9 cellular contexts compared by ENCODE assay signal in genomic region chr15:87672309-87672897, GRCh38.
A peak's percentile ranks its signal among the peaks of the same experiment; 100 is the strongest.
DNase-seq lines count a peak whose midpoint lies in the region; ATAC-seq and TF ChIP-seq lines count a peak whose summit lies in the region.
"Had no signal": no experiment of that assay in that cellular context is flagged by ENCODE, and none has a peak within 500 bp of the region (broad histone marks: within the 10 kb centered on the region; RNA-seq: fewer than 3 reads in every experiment).

No MANE protein-coding gene starts in this region.

- H3K4me3 Mint-ChIP-seq in stimulated activated naive CD8-positive, alpha-beta T cell treated with anti-CD3 and anti-CD28 coated beads, Interleukin-15, amount 100 ng/mL, for 72 hours, result no peak overlapping the region
- H3K4me3 Mint-ChIP-seq in activated naive CD8-positive, alpha-beta T cell treated with anti-CD3 and anti-CD28 coated beads, Interleukin-2, amount 50 U/mL, for 24 hours, result no peak overlapping the region
- H3K4me3 Mint-ChIP-seq: activated naive CD8-positive, alpha-beta T cell treated with anti-CD3 and anti-CD28 coated beads, Interleukin-2, amount 10 ng/mL, durations not matched to agents 7 days and 5 days had no signal

- H3K4me3 ChIP-seq in fibroblast of pulmonary artery (replicated peaks; ENCODE audit: low read depth, low read length), result no peak overlapping the region

- TF ChIP-seq CTCF in fibroblast of pulmonary artery (IDR thresholded peaks at IDR 0.05; ENCODE audit: low read length, missing control alignments), result peak; percentile 94

- peaks cover 3% of the 10 kb centered on the region for H3K36me3 Mint-ChIP-seq in activated naive CD8-positive, alpha-beta T cell treated with anti-CD3 and anti-CD28 coated beads, Interleukin-2, amount 50 U/mL, for 24 hours (ENCODE audit: low read depth)
- H3K36me3 Mint-ChIP-seq: activated naive CD8-positive, alpha-beta T cell treated with anti-CD3 and anti-CD28 coated beads, Interleukin-2, amount 10 ng/mL, durations not matched to agents 7 days and 5 days had no signal

- peak; percentile 32 for DNase-seq in GM04504 (ENCODE audit: low read depth)
- DNase-seq in OCI-M1 (lab: John Stamatoyannopoulos, UW), result peak; percentile 24
- DNase-seq in fibroblast of pulmonary artery (ENCODE audit: low read depth), result peak; percentile 59
- peak; percentile 21 for DNase-seq in renal cortical epithelial cell (ENCODE audit: low read depth)
- DNase-seq in stimulated activated naive CD8-positive, alpha-beta T cell treated with anti-CD3 and anti-CD28 coated beads, Interleukin-15, amount 100 ng/mL, for 72 hours, result no peak
- DNase-seq in activated naive CD8-positive, alpha-beta T cell treated with anti-CD3 and anti-CD28 coated beads, Interleukin-2, amount 50 U/mL, for 24 hours, result no peak
- DNase-seq: activated naive CD8-positive, alpha-beta T cell treated with anti-CD3 and anti-CD28 coated beads, Interleukin-2, amount 10 ng/mL, durations not matched to agents 7 days and 5 days had no signal

- H3K27ac Mint-ChIP-seq in stimulated activated naive CD8-positive, alpha-beta T cell treated with anti-CD3 and anti-CD28 coated beads, Interleukin-15, amount 100 ng/mL, for 72 hours, result no peak overlapping the region
- H3K27ac Mint-ChIP-seq in activated naive CD8-positive, alpha-beta T cell treated with anti-CD3 and anti-CD28 coated beads, Interleukin-2, amount 50 U/mL, for 24 hours, result no peak overlapping the region
- H3K27ac Mint-ChIP-seq: activated naive CD8-positive, alpha-beta T cell treated with anti-CD3 and anti-CD28 coated beads, Interleukin-2, amount 10 ng/mL, durations not matched to agents 7 days and 5 days had no signal

- no peak for ATAC-seq in HG02623 (IDR thresholded peaks at IDR 0.05; ENCODE audit: unreplicated experiment)
- ATAC-seq in stimulated activated naive CD8-positive, alpha-beta T cell treated with anti-CD3 and anti-CD28 coated beads, Interleukin-15, amount 100 ng/mL, for 72 hours, result no peak
- ATAC-seq in activated naive CD8-positive, alpha-beta T cell treated with anti-CD3 and anti-CD28 coated beads, Interleukin-2, amount 50 U/mL, for 24 hours, result no peak
- ATAC-seq in HG03175 (IDR thresholded peaks at IDR 0.05; ENCODE audit: unreplicated experiment), result no peak

- peaks cover 20 to 55% of the 10 kb centered on the region in 2 donors for H3K9me3 Mint-ChIP-seq in stimulated activated naive CD8-positive, alpha-beta T cell treated with anti-CD3 and anti-CD28 coated beads, Interleukin-15, amount 100 ng/mL, for 72 hours
- H3K9me3 Mint-ChIP-seq in activated naive CD8-positive, alpha-beta T cell treated with anti-CD3 and anti-CD28 coated beads, Interleukin-2, amount 50 U/mL, for 24 hours, result peaks cover 43% of the 10 kb centered on the region

- H3K27me3 Mint-ChIP-seq in stimulated activated naive CD8-positive, alpha-beta T cell treated with anti-CD3 and anti-CD28 coated beads, Interleukin-15, amount 100 ng/mL, for 72 hours, result no peaks in the 10 kb centered on the region
- no peaks in the 10 kb centered on the region for H3K27me3 Mint-ChIP-seq in activated naive CD8-positive, alpha-beta T cell treated with anti-CD3 and anti-CD28 coated beads, Interleukin-2, amount 50 U/mL, for 24 hours
- H3K27me3 Mint-ChIP-seq: activated naive CD8-positive, alpha-beta T cell treated with anti-CD3 and anti-CD28 coated beads, Interleukin-2, amount 10 ng/mL, durations not matched to agents 7 days and 5 days had no signal

- no peaks in the 10 kb centered on the region for H3K4me1 Mint-ChIP-seq in stimulated activated naive CD8-positive, alpha-beta T cell treated with anti-CD3 and anti-CD28 coated beads, Interleukin-15, amount 100 ng/mL, for 72 hours
- H3K4me1 Mint-ChIP-seq in activated naive CD8-positive, alpha-beta T cell treated with anti-CD3 and anti-CD28 coated beads, Interleukin-2, amount 50 U/mL, for 24 hours, result no peaks in the 10 kb centered on the region
- H3K4me1 Mint-ChIP-seq: activated naive CD8-positive, alpha-beta T cell treated with anti-CD3 and anti-CD28 coated beads, Interleukin-2, amount 10 ng/mL, durations not matched to agents 7 days and 5 days had no signal

Comparison
In these comparisons a context has a peak if more than half of its experiments do, and no peak if none do; other contexts are left out.
1. DNase-seq: peak in GM04504 (single experiment), OCI-M1 (single experiment), fibroblast of pulmonary artery (single experiment) and renal cortical epithelial cell (single experiment); none in stimulated activated naive CD8-positive, alpha-beta T cell treated with anti-CD3 and anti-CD28 coated beads, Interleukin-15, amount 100 ng/mL, for 72 hours (0 of 2) and activated naive CD8-positive, alpha-beta T cell treated with anti-CD3 and anti-CD28 coated beads, Interleukin-2, amount 50 U/mL, for 24 hours (single experiment).